ENCODE assay signal across 12 cellular contexts in genomic region chr14:99229654-99230215, GRCh38. TPM values are rescaled to one million over a fixed set of nuclear protein-coding genes. Genes with fewer than 3 reads are reported as not detected.
DNase-seq lines count a peak whose midpoint lies in the region; ATAC-seq and TF ChIP-seq lines count a peak whose summit lies in the region.
"Had no signal": no experiment of that assay in that cellular context is flagged by ENCODE, and none has a peak within 500 bp of the region (broad histone marks: within the 10 kb centered on the region; RNA-seq: fewer than 3 reads in every experiment).

No MANE protein-coding gene starts in this region.

- DNase-seq in CD4-positive, alpha-beta memory T cell: peak in 3 of 5 donors; percentile 51 to 72 (median 53)
- no peak for DNase-seq in activated naive CD4-positive, alpha-beta T cell treated with anti-CD3 and anti-CD28 coated beads, Interleukin-2, amount 50 U/mL, for 72 hours (ENCODE audit: low spot score in 2 of 2)
- DNase-seq in natural killer cell treated with Interleukin-12 subunit alpha and Interleukin-12 subunit beta and Interleukin-15 and Interleukin-18, amount 100 ng/mL, for 72 hours (ENCODE audit: low spot score): no peak
- DNase-seq in HT-29 (ENCODE audit: low spot score): no peak
- no peak for DNase-seq in NCI-H446 (lab: John Stamatoyannopoulos, UW)
- DNase-seq: dorsolateral prefrontal cortex, NCI-H1930, upper lobe of right lung had no signal

- peak overlapping the region; percentile 98 to 99 (median 99) for H3K27ac Mint-ChIP-seq in CD4-positive, alpha-beta memory T cell
- peak overlapping the region; percentile 91 to 98 for H3K27ac Mint-ChIP-seq in activated naive CD4-positive, alpha-beta T cell treated with anti-CD3 and anti-CD28 coated beads, Interleukin-2, amount 50 U/mL, for 72 hours
- peak overlapping the region; percentile 84 to 91 for H3K27ac Mint-ChIP-seq in natural killer cell treated with Interleukin-12 subunit alpha and Interleukin-12 subunit beta and Interleukin-15 and Interleukin-18, amount 100 ng/mL, for 72 hours

- no peaks in the 10 kb centered on the region for H3K9me3 ChIP-seq in CD4-positive, alpha-beta memory T cell (ENCODE audit: control insufficient read depth in 1 of 2, low read length in 2 of 2)
- no peaks in the 10 kb centered on the region for H3K9me3 ChIP-seq in HEK293 (ENCODE audit: control insufficient read depth, insufficient read depth, low read depth, low read length)
- H3K9me3 ChIP-seq: upper lobe of right lung had no signal

- CTCF ChIA-PET in CD4-positive, alpha-beta memory T cell (lab: Charles Lee; ENCODE audit: partially characterized antibody): interaction anchor here (0.7 to 16.7 kb wide), 18 partner anchors 11 to 1091 kb away, joined by 3 to 270 read pairs (median 4); partner anchors contain the start of gene BCL11B
- CTCF ChIA-PET in HEK293 (lab: Yijun Ruan, JAX): interaction anchor here (0.6 to 1.2 kb wide), 3 partner anchors 37 to 1074 kb away, joined by 3 to 4 read pairs (median 3); partner anchors contain the start of gene BCL11B

- intact Hi-C loops in CD4-positive, alpha-beta memory T cell (cut with micrococcal nuclease): loop anchor here (1.0 to 2.0 kb wide), 6 partner anchors 12 to 1251 kb away; no protein-coding TSS in a partner anchor

- no peaks in the 10 kb centered on the region for H3K27me3 ChIP-seq in CD4-positive, alpha-beta memory T cell (ENCODE audit: insufficient read depth, low read length)

- TF ChIP-seq CTCF in HEK293 (tag by site-specific recombination; IDR thresholded peaks at IDR 0.05): peak; percentile 56; the same call in 1 of the 2 replicates

- H3K27ac ChIP-seq in CD4-positive, alpha-beta memory T cell (ENCODE audit: low read depth, low read length): peak overlapping the region; percentile 98
- peak overlapping the region; percentile 13; the same call in 1 of the 2 replicates for H3K27ac ChIP-seq in HEK293 (ENCODE audit: extremely low read depth, low read depth, low read length)
- H3K27ac ChIP-seq: dorsolateral prefrontal cortex, upper lobe of right lung had no signal

- H3K36me3 Mint-ChIP-seq in CD4-positive, alpha-beta memory T cell: peaks cover 39 to 86% of the 10 kb centered on the region in 2 donors
- peaks cover 17 to 63% of the 10 kb centered on the region in 2 donors for H3K36me3 Mint-ChIP-seq in activated naive CD4-positive, alpha-beta T cell treated with anti-CD3 and anti-CD28 coated beads, Interleukin-2, amount 50 U/mL, for 72 hours
- no peaks in the 10 kb centered on the region for H3K36me3 Mint-ChIP-seq in natural killer cell treated with Interleukin-12 subunit alpha and Interleukin-12 subunit beta and Interleukin-15 and Interleukin-18, amount 100 ng/mL, for 72 hours

- H3K4me3 ChIP-seq in CD4-positive, alpha-beta memory T cell (ENCODE audit: low read length in 2 of 2): peak overlapping the region in 1 of 2 donors; percentile 13
- no peak overlapping the region for H3K4me3 ChIP-seq in HEK293 (ENCODE audit: low read depth, low read length)
- H3K4me3 ChIP-seq: dorsolateral prefrontal cortex, GM12878, upper lobe of right lung had no signal

- peaks cover 100% of the 10 kb centered on the region for H3K4me1 ChIP-seq in CD4-positive, alpha-beta memory T cell (ENCODE audit: insufficient read depth, low read length)
- H3K4me1 ChIP-seq in HEK293 (ENCODE audit: control insufficient read depth, insufficient read depth, low read length): peaks cover 30% of the 10 kb centered on the region
- H3K4me1 ChIP-seq: upper lobe of right lung had no signal

- H3K4me1 Mint-ChIP-seq in CD4-positive, alpha-beta memory T cell: peaks cover 79 to 98% (median 89%) of the 10 kb centered on the region in 4 donors
- peaks cover 70 to 77% of the 10 kb centered on the region in 2 donors for H3K4me1 Mint-ChIP-seq in natural killer cell treated with Interleukin-12 subunit alpha and Interleukin-12 subunit beta and Interleukin-15 and Interleukin-18, amount 100 ng/mL, for 72 hours (ENCODE audit: low read depth in 2 of 2)

- peaks cover 0 to 19% (median 0%) of the 10 kb centered on the region in 8 donors for H3K9me3 Mint-ChIP-seq in CD4-positive, alpha-beta memory T cell
- no peaks in the 10 kb centered on the region for H3K9me3 Mint-ChIP-seq in activated naive CD4-positive, alpha-beta T cell treated with anti-CD3 and anti-CD28 coated beads, Interleukin-2, amount 50 U/mL, for 72 hours
- H3K9me3 Mint-ChIP-seq in natural killer cell treated with Interleukin-12 subunit alpha and Interleukin-12 subunit beta and Interleukin-15 and Interleukin-18, amount 100 ng/mL, for 72 hours: peaks cover 4% of the 10 kb centered on the region

- no peaks in the 10 kb centered on the region for H3K27me3 Mint-ChIP-seq in CD4-positive, alpha-beta memory T cell
- no peaks in the 10 kb centered on the region for H3K27me3 Mint-ChIP-seq in natural killer cell treated with Interleukin-12 subunit alpha and Interleukin-12 subunit beta and Interleukin-15 and Interleukin-18, amount 100 ng/mL, for 72 hours

- H3K4me3 Mint-ChIP-seq in CD4-positive, alpha-beta memory T cell: peak overlapping the region; percentile 56 to 94 (median 82)
- peak overlapping the region; percentile 57 for H3K4me3 Mint-ChIP-seq in natural killer cell treated with Interleukin-12 subunit alpha and Interleukin-12 subunit beta and Interleukin-15 and Interleukin-18, amount 100 ng/mL, for 72 hours

- POLR2A ChIA-PET in CD4-positive, alpha-beta memory T cell (lab: Charles Lee; ENCODE audit: partially characterized antibody): interaction anchor here (1.3 to 87.2 kb wide), 9 partner anchors 14 to 1627 kb away, joined by 3 to 6015 read pairs (median 5); partner anchors contain the start of gene BCL11B
- POLR2A ChIA-PET in HEK293 (lab: Yijun Ruan, JAX): no interaction called here

- ATAC-seq in activated naive CD4-positive, alpha-beta T cell treated with anti-CD3 and anti-CD28 coated beads, Interleukin-2, amount 50 U/mL, for 72 hours: no peak
- peak in 1 of 2 donors; percentile 18 for ATAC-seq in natural killer cell treated with Interleukin-12 subunit alpha and Interleukin-12 subunit beta and Interleukin-15 and Interleukin-18, amount 100 ng/mL, for 72 hours
- ATAC-seq in HG03135 (IDR thresholded peaks at IDR 0.05; ENCODE audit: unreplicated experiment) (no peak), HG03378 (IDR thresholded peaks at IDR 0.05; ENCODE audit: unreplicated experiment) (no peak)

- H3K36me3 ChIP-seq in CD4-positive, alpha-beta memory T cell (ENCODE audit: insufficient read depth, low read length): peaks cover 39% of the 10 kb centered on the region
- H3K36me3 ChIP-seq in HEK293 (ENCODE audit: control insufficient read depth in 2 of 2, insufficient read depth in 1 of 2, low read length in 2 of 2): peaks cover 0 to 3% of the 10 kb centered on the region in 2 experiments; a peak in 1 of 3 replicates
- H3K36me3 ChIP-seq: upper lobe of right lung had no signal

TF ChIP-seq in HEK293, 187 proteins besides CTCF, POLR2A, EP300 and RAD21 (continues in another document):
- TF ChIP-seq ZNF785 (tag by site-specific recombination; IDR thresholded peaks at IDR 0.05): no peak
- TF ChIP-seq ZBTB8A (tag by site-specific recombination; IDR thresholded peaks at IDR 0.05): peak; percentile 41; the same call in 1 of the 2 replicates
- no peak for TF ChIP-seq ZNF514 (tag by site-specific recombination; IDR thresholded peaks at IDR 0.05)
- TF ChIP-seq GLI2 (tag by site-specific recombination; IDR thresholded peaks at IDR 0.05; ENCODE audit: borderline replicate concordance, low read depth): no peak
- no peak for TF ChIP-seq ZFP69B (tag by site-specific recombination; IDR thresholded peaks at IDR 0.05)
- TF ChIP-seq ZNF518A (tag by site-specific recombination; conservative IDR thresholded peaks at IDR 0.05; ENCODE audit: low read depth): no peak
- peak; percentile 19; the same call in 1 of the 2 replicates for TF ChIP-seq FEZF1 (tag by site-specific recombination; IDR thresholded peaks at IDR 0.05)
- TF ChIP-seq ZNF366 (tag by site-specific recombination; conservative IDR thresholded peaks at IDR 0.05): no peak
- no peak for TF ChIP-seq GFI1B (tag by site-specific recombination; IDR thresholded peaks at IDR 0.05)

RNA-seq across cellular contexts. Expression of gene BCL11B, which starts 42.3 kb away (rescaled TPM):
- total RNA-seq in CD4-positive, alpha-beta memory T cell: 100 to 1,000 TPM; 163 to 165 TPM
- polyA plus RNA-seq in CD4-positive, alpha-beta memory T cell: 10 to 100 TPM in 1 of 2 donors, 1 to 10 TPM in 1; 2.6 to 11.6 TPM
- 10 to 100 TPM; 57.8 to 65.7 TPM for total RNA-seq in activated naive CD4-positive, alpha-beta T cell treated with anti-CD3 and anti-CD28 coated beads, Interleukin-2, amount 50 U/mL, for 72 hours
- total RNA-seq in natural killer cell treated with Interleukin-12 subunit alpha and Interleukin-12 subunit beta and Interleukin-15 and Interleukin-18, amount 100 ng/mL, for 72 hours: 10 to 100 TPM; 12.9 to 27.6 TPM
- 2.4 and 3.2 TPM in 2 replicates for total RNA-seq in HT-29 (2014; rRNA removed; shearing (Covaris generic))

Comparison
In these comparisons a context has a peak if more than half of its experiments do, and no peak if none do; other contexts are left out.
1. DNase-seq: peak in CD4-positive, alpha-beta memory T cell (3 of 5); none in activated naive CD4-positive, alpha-beta T cell treated with anti-CD3 and anti-CD28 coated beads, Interleukin-2, amount 50 U/mL, for 72 hours (0 of 2), natural killer cell treated with Interleukin-12 subunit alpha and Interleukin-12 subunit beta and Interleukin-15 and Interleukin-18, amount 100 ng/mL, for 72 hours (single experiment), HT-29 (single experiment) and NCI-H446 (0 of 2).
2. Peak in every context shown above with its lines, with median percentiles within 50 percentile points of each other: H3K27ac Mint-ChIP-seq.